Comparison of ENCODE assay signal across 33 cellular contexts in genomic region chr6:14521141-14521540, GRCh38.
"Had no signal": no experiment of that assay in that cellular context is flagged by ENCODE, and none has a peak within 500 bp of the region (broad histone marks: within the 10 kb centered on the region; RNA-seq: fewer than 3 reads in every experiment).

No MANE protein-coding gene starts in this region.

- ATAC-seq: activated CD4-positive, CD25-positive, alpha-beta regulatory T cell treated with anti-CD3 and anti-CD28 coated beads, Interleukin-2, amount 50 U/mL, for 24 hours; activated CD8-positive, alpha-beta memory T cell treated with anti-CD3 and anti-CD28 coated beads, Interleukin-2, amount 10 ng/mL, durations not matched to agents 7 days and 5 days; activated CD8-positive, alpha-beta T cell treated with anti-CD3 and anti-CD28 coated beads, Interleukin-2, amount 10 ng/mL, durations not matched to agents 7 days and 5 days; activated naive CD8-positive, alpha-beta T cell treated with anti-CD3 and anti-CD28 coated beads, Interleukin-2, amount 50 U/mL, for 24 hours; body of pancreas; heart left ventricle; T-helper 17 cell had no signal

- H3K4me3 ChIP-seq: adrenal gland, body of pancreas, cardiac muscle cell, colonic mucosa, esophagus muscularis mucosa, heart left ventricle had no signal

- H3K9me3 ChIP-seq: adrenal gland, body of pancreas, colonic mucosa, esophagus muscularis mucosa, heart left ventricle had no signal

- FAIRE-seq: frontal cortex had no signal

- H3K27me3 ChIP-seq: adrenal gland, body of pancreas, cardiac muscle cell, colonic mucosa, esophagus muscularis mucosa, heart left ventricle had no signal

- H3K4me1 ChIP-seq: adrenal gland, body of pancreas, colonic mucosa had no signal

- H3K36me3 ChIP-seq: adrenal gland, cardiac muscle cell, colonic mucosa, esophagus muscularis mucosa, heart left ventricle, WERI-Rb-1 had no signal

- H3K27ac ChIP-seq: adrenal gland, body of pancreas, cardiac muscle cell, colonic mucosa, esophagus muscularis mucosa, heart left ventricle, WERI-Rb-1 had no signal

- DNase-seq: activated B cell treated with CpG ODN at 0.5 μM for 24 hours; activated CD4-positive, alpha-beta memory T cell treated with anti-CD3 and anti-CD28 coated beads for 36 hours; activated CD4-positive, alpha-beta T cell treated with anti-CD3 and anti-CD28 coated beads for 48 hours; activated CD4-positive, alpha-beta T cell treated with anti-CD3 and anti-CD28 coated beads, Interleukin-2, amount 50 U/mL, for 1 hour; activated CD8-positive, alpha-beta memory T cell treated with anti-CD3 and anti-CD28 coated beads, Interleukin-2, amount 10 ng/mL, durations not matched to agents 7 days and 5 days; activated CD8-positive, alpha-beta memory T cell treated with anti-CD3 and anti-CD28 coated beads, Interleukin-2, amount 50 U/mL, for 4 hours; activated CD8-positive, alpha-beta T cell treated with anti-CD3 and anti-CD28 coated beads, Interleukin-2, amount 10 ng/mL, durations not matched to agents 7 days and 5 days; activated effector memory CD4-positive, alpha-beta T cell treated with anti-CD3 and anti-CD28 coated beads, Interleukin-2, amount 50 U/mL, for 16 hours; activated naive CD4-positive, alpha-beta T cell treated with anti-CD3 and anti-CD28 coated beads for 36 hours; activated naive CD8-positive, alpha-beta T cell treated with anti-CD3 and anti-CD28 coated beads for 36 hours; activated naive CD8-positive, alpha-beta T cell treated with anti-CD3 and anti-CD28 coated beads, Interleukin-2, amount 50 U/mL, for 24 hours; activated T-cell treated with anti-CD3 and anti-CD28 coated beads, Interleukin-2, amount 50 U/mL, for 1 hour; activated T-cell treated with anti-CD3 and anti-CD28 coated beads, Interleukin-2, amount 50 U/mL, for 48 hours; adrenal gland; amygdala; aorta; body of pancreas; central memory CD4-positive, alpha-beta T cell; cerebellar nuclear complex; colonic mucosa; effector memory CD4-positive, alpha-beta T cell; endodermal cell; erythroblast; foreskin fibroblast; heart left ventricle; T-helper 1 cell; T-helper 17 cell; T1000 had no signal
